18 cellular contexts compared by ENCODE assay signal in the genomic region with DNA sequence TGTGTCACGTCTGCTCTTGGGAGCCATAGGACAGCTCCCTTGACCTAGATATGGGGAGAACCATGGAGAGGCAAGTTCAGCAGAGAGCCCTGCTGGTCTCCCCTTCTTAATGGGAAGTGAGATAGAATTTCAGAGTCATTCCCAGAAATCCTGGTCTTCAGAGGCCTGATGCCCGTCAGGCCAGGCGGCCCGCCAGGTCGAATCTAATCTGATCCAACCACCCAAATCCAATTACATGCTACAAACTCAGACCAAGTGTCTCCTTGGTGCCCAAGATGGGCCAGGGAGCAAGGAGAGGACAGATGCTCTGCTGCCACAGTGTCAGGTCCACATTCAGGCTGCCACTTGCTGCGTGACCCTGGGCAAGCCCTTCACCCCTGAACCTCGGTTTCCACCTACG.
A peak's percentile ranks its signal among the peaks of the same experiment; 100 is the strongest.
DNase-seq lines count a peak whose midpoint lies in the region; ATAC-seq and TF ChIP-seq lines count a peak whose summit lies in the region.
"Had no signal": no experiment of that assay in that cellular context is flagged by ENCODE, and none has a peak within 500 bp of the region (broad histone marks: within the 10 kb centered on the region; RNA-seq: fewer than 3 reads in every experiment).

No MANE protein-coding gene starts in this region.

- no peaks in the 10 kb centered on the region for H3K9me3 Mint-ChIP-seq in neural crest cell
- H3K9me3 Mint-ChIP-seq: CD14-positive monocyte; CD4-positive, alpha-beta memory T cell; HFFc6 had no signal

- intact Hi-C loops in posterior vena cava (cut with DNase I), result no loop called here

- no peaks in the 10 kb centered on the region for H3K27me3 ChIP-seq in BLaER1

- DNase-seq in NCI-H82 (lab: John Stamatoyannopoulos, UW) (peak; percentile 75), neural crest cell (ENCODE audit: low read depth, low spot score) (no peak), NCI-H2081 treated with DMSO at 0.1 percent for 48 hours (lab: John Stamatoyannopoulos, UW) (no peak), posterior vena cava (ENCODE audit: low spot score) (no peak)
- no peak for DNase-seq in activated T-cell treated with anti-CD3 and anti-CD28 coated beads, Interleukin-2, amount 50 U/mL, for 48 hours
- DNase-seq: CD4-positive, alpha-beta memory T cell; DMS79 treated with DMSO at 0.1 percent for 48 hours; GF-D8; GOT3; H7; HFFc6; IMR-90 had no signal

- H4K20me1 ChIP-seq in BLaER1, result no peaks in the 10 kb centered on the region

- H3K36me3 Mint-ChIP-seq in neural crest cell (ENCODE audit: low read depth), result no peaks in the 10 kb centered on the region
- H3K36me3 Mint-ChIP-seq: CD4-positive, alpha-beta memory T cell had no signal

- H3K9ac ChIP-seq in BLaER1, result no peak overlapping the region

- peaks cover 47% of the 10 kb centered on the region for H3K4me1 Mint-ChIP-seq in neural crest cell

- peaks cover 63% of the 10 kb centered on the region for H3K4me1 ChIP-seq in BLaER1

- no peaks in the 10 kb centered on the region for H3K9me3 ChIP-seq in BLaER1

- H3K27ac ChIP-seq in BLaER1, result peak overlapping the region; percentile 55; the same call in 1 of the 2 replicates

- ATAC-seq in SK-N-SH treated with all-trans-retinoic acid at 6 μM for 48 hours (no peak; the same call in 2 of the 3 replicates), GM18907 (IDR thresholded peaks at IDR 0.05; ENCODE audit: unreplicated experiment) (no peak)
- ATAC-seq: HCT116 had no signal

- TF ChIP-seq CTCF in neural crest cell (conservative IDR thresholded peaks at IDR 0.05), result no peak

- H3K4me3 Mint-ChIP-seq in neural crest cell, result no peak overlapping the region
- H3K4me3 Mint-ChIP-seq: B cell; CD14-positive monocyte; CD4-positive, alpha-beta memory T cell; HFFc6 had no signal

- peak overlapping the region; percentile 84; the same call in 1 of the 2 replicates for H3K4me2 ChIP-seq in BLaER1

- H3K4me3 ChIP-seq in BLaER1, result no peak overlapping the region

- peak overlapping the region; percentile 70 for H3K27ac Mint-ChIP-seq in neural crest cell (ENCODE audit: unreplicated experiment)
- H3K27ac Mint-ChIP-seq: B cell, HFFc6 had no signal

- no peaks in the 10 kb centered on the region for H3K36me3 ChIP-seq in BLaER1

- H3K27me3 Mint-ChIP-seq in neural crest cell (ENCODE audit: low read depth), result peaks cover 50% of the 10 kb centered on the region

TF ChIP-seq in SK-N-SH treated with all-trans-retinoic acid at 6 μM for 48 hours, 23 proteins besides CTCF, POLR2A, EP300 and RAD21:
- TF ChIP-seq, protein P1, sequence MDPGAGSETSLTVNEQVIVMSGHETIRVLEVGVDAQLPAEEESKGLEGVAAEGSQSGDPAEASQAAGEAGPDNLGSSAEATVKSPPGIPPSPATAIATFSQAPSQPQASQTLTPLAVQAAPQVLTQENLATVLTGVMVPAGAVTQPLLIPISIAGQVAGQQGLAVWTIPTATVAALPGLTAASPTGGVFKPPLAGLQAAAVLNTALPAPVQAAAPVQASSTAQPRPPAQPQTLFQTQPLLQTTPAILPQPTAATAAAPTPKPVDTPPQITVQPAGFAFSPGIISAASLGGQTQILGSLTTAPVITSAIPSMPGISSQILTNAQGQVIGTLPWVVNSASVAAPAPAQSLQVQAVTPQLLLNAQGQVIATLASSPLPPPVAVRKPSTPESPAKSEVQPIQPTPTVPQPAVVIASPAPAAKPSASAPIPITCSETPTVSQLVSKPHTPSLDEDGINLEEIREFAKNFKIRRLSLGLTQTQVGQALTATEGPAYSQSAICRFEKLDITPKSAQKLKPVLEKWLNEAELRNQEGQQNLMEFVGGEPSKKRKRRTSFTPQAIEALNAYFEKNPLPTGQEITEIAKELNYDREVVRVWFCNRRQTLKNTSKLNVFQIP (CRISPR knock-in tag; IDR thresholded peaks at IDR 0.05; ENCODE audit: borderline replicate concordance, low read depth), result no peak
- peak; percentile 48; the same call in 1 of the 2 replicates for TF ChIP-seq TCF4 (CRISPR knock-in tag; IDR thresholded peaks at IDR 0.05; ENCODE audit: borderline replicate concordance)
- TF ChIP-seq SNAI2 (CRISPR knock-in tag; IDR thresholded peaks at IDR 0.05), result no peak
